In genomic region chr1:108814343-108815125, GRCh38 we compare ENCODE assay signal across 9 cellular contexts. TPM values are rescaled to one million over a fixed set of nuclear protein-coding genes. Genes with fewer than 3 reads are reported as not detected.
A peak's percentile ranks its signal among the peaks of the same experiment; 100 is the strongest.
DNase-seq lines count a peak whose midpoint lies in the region; ATAC-seq and TF ChIP-seq lines count a peak whose summit lies in the region.
"Had no signal": no experiment of that assay in that cellular context is flagged by ENCODE, and none has a peak within 500 bp of the region (broad histone marks: within the 10 kb centered on the region; RNA-seq: fewer than 3 reads in every experiment).

No MANE protein-coding gene starts in this region.

- TF ChIP-seq CTCF in chondrocyte (IDR thresholded peaks at IDR 0.05): no peak
- TF ChIP-seq CTCF in thoracic aorta (IDR thresholded peaks at IDR 0.05): no peak

- no peak overlapping the region for H3K4me3 ChIP-seq in mesendoderm (ENCODE audit: low read length)
- no peak overlapping the region for H3K4me3 ChIP-seq in thoracic aorta
- H3K4me3 ChIP-seq: prostate gland had no signal

- H4K8ac ChIP-seq in mesendoderm (ENCODE audit: low read depth, low read length): no peak overlapping the region

- no peaks in the 10 kb centered on the region for H3K79me2 ChIP-seq in mesendoderm (ENCODE audit: control insufficient read depth, insufficient read depth, low read length)

- H3K4me3 Mint-ChIP-seq in chondrocyte (ENCODE audit: unreplicated experiment): no peak overlapping the region

- H3K4ac ChIP-seq in mesendoderm (ENCODE audit: low read depth, low read length): no peak overlapping the region

- H3K18ac ChIP-seq in mesendoderm (ENCODE audit: low read length): no peak overlapping the region

- no peak overlapping the region for H3K23ac ChIP-seq in mesendoderm (ENCODE audit: low read length)

- no peak overlapping the region for H3K9ac ChIP-seq in mesendoderm (ENCODE audit: low read length)

- peak overlapping the region; percentile 0 for H3K56ac ChIP-seq in mesendoderm (ENCODE audit: low read length)

- H3K36me3 Mint-ChIP-seq in chondrocyte (ENCODE audit: low read depth): peaks cover 2% of the 10 kb centered on the region

- H2BK15ac ChIP-seq in mesendoderm (replicated peaks; ENCODE audit: low read depth): no peak overlapping the region

- H3K27ac ChIP-seq in mesendoderm (ENCODE audit: low read depth, low read length): no peak overlapping the region
- peak overlapping the region; percentile 29 to 94 for H3K27ac ChIP-seq in thoracic aorta
- H3K27ac ChIP-seq: prostate gland had no signal

- WGBS in mesendoderm (ENCODE audit: extremely low coverage, insufficient coverage, low lambda C conversion rate): no CpG with 5 or more reads among the region's 4 CpGs

- H3K9me3 Mint-ChIP-seq in chondrocyte (ENCODE audit: low read depth): no peaks in the 10 kb centered on the region

- H3K4me1 ChIP-seq in mesendoderm (ENCODE audit: control insufficient read depth, low read depth, low read length): no peaks in the 10 kb centered on the region
- peaks cover 18 to 30% of the 10 kb centered on the region in 2 donors for H3K4me1 ChIP-seq in thoracic aorta (ENCODE audit: control insufficient read depth in 1 of 2, low read depth in 2 of 2)
- H3K4me1 ChIP-seq: prostate gland had no signal

- no peak overlapping the region for H2BK120ac ChIP-seq in mesendoderm (ENCODE audit: low read depth, low read length)

- no peaks in the 10 kb centered on the region for H3K9me3 ChIP-seq in thoracic aorta
- H3K9me3 ChIP-seq: prostate gland had no signal

- H3K27me3 Mint-ChIP-seq in chondrocyte (ENCODE audit: low read depth): no peaks in the 10 kb centered on the region

- no peak overlapping the region for H4K5ac ChIP-seq in mesendoderm (ENCODE audit: low read length)

- peak overlapping the region; percentile 100 for H3K27ac Mint-ChIP-seq in chondrocyte (ENCODE audit: unreplicated experiment)

- no peak overlapping the region for H2AK5ac ChIP-seq in mesendoderm (ENCODE audit: low read length)

- H2BK5ac ChIP-seq in mesendoderm (ENCODE audit: low read length): no peak overlapping the region

- H3K27me3 ChIP-seq in mesendoderm (ENCODE audit: insufficient read depth, low read length, poor library complexity): no peaks in the 10 kb centered on the region
- no peaks in the 10 kb centered on the region for H3K27me3 ChIP-seq in thoracic aorta (replicated peaks; ENCODE audit: insufficient read depth)

- no peaks in the 10 kb centered on the region for H3K79me1 ChIP-seq in mesendoderm (ENCODE audit: low read length)

- DNase-seq in M059J (ENCODE audit: low read depth) (peak; percentile 62), chondrocyte (ENCODE audit: low spot score) (no peak), mesendoderm (no peak), thoracic aorta (ENCODE audit: low spot score) (no peak), HUDEP-2 (lab: John Stamatoyannopoulos, UW; ENCODE audit: unreplicated experiment in 76 of 76) (no peak), NCI-H2196 (lab: John Stamatoyannopoulos, UW; ENCODE audit: unreplicated experiment) (no peak)
- DNase-seq: activated CD8-positive, alpha-beta memory T cell treated with anti-CD3 and anti-CD28 coated beads for 24 hours had no signal

- ATAC-seq in thoracic aorta (ENCODE audit: insufficient number of reproducible peaks, low FRiP score, low read depth) (no peak), GM21390 (IDR thresholded peaks at IDR 0.05; ENCODE audit: unreplicated experiment) (no peak)

- no peak overlapping the region for H3K4me2 ChIP-seq in mesendoderm (ENCODE audit: low read length)

- H3K36me3 ChIP-seq in mesendoderm (ENCODE audit: control insufficient read depth, insufficient read depth, low read length): no peaks in the 10 kb centered on the region
- no peaks in the 10 kb centered on the region for H3K36me3 ChIP-seq in thoracic aorta
- H3K36me3 ChIP-seq: prostate gland had no signal

- peaks cover 53% of the 10 kb centered on the region for H3K4me1 Mint-ChIP-seq in chondrocyte (ENCODE audit: low read depth)

RNA-seq across cellular contexts. Expression of gene AKNAD1, which starts 42.4 kb away (rescaled TPM):
- total RNA-seq in M059J (2014; rRNA removed; shearing (Covaris generic)): 0.37 and 2.3 TPM in 2 replicates
- total RNA-seq in chondrocyte: 0.45 TPM in 1 of 3 replicates, not detected in the others
- not detected for polyA plus RNA-seq in mesendoderm (2013, experiment 1 of 2)
- polyA plus RNA-seq in mesendoderm (2013, experiment 2 of 2): not detected
- not detected for total RNA-seq in thoracic aorta
